12 cellular contexts compared by ENCODE assay signal in the genomic region with DNA sequence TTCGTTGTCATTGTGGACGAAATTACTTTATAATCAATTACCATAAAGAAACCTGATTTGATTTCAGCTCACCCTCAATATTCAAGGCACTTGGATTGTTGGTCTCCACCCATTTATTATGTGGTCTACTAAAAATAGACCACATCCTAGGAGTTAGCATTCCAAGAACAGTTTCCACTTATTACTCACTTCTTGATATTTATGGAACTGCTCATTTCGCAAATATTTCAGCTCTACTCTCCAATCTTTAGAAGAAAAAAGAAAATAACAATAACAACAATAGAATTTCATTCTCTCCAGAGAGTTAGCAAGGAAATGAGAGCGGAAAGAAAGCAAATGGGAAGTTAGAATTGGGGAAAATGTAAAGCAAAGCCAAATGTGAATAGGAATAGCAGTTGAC. TPM values are rescaled to one million over a fixed set of nuclear protein-coding genes. Genes with fewer than 3 reads are reported as not detected.
A peak's percentile ranks its signal among the peaks of the same experiment; 100 is the strongest.
DNase-seq lines count a peak whose midpoint lies in the region; ATAC-seq and TF ChIP-seq lines count a peak whose summit lies in the region.
"Had no signal": no experiment of that assay in that cellular context is flagged by ENCODE, and none has a peak within 500 bp of the region (broad histone marks: within the 10 kb centered on the region; RNA-seq: fewer than 3 reads in every experiment).

No MANE protein-coding gene starts in this region.

- no peak overlapping the region for H3K4me3 ChIP-seq in AG04449 (ENCODE audit: low read depth, low read length)
- H3K4me3 ChIP-seq in cardiac fibroblast (replicated peaks in 1 of 2; ENCODE audit: low read depth in 2 of 2, low read length in 2 of 2) = no peak overlapping the region
- no peak overlapping the region for H3K4me3 ChIP-seq in left lung
- H3K4me3 ChIP-seq: lung, spleen had no signal

- no peaks in the 10 kb centered on the region for H3K4me1 ChIP-seq in left lung
- H3K4me1 ChIP-seq: spleen had no signal

- CTCF ChIA-PET in AG04449 (lab: Yijun Ruan, JAX) = interaction anchor here (1.1 to 9.8 kb wide), 5 partner anchors 13 to 309 kb away, joined by 4 to 425 read pairs (median 4); no protein-coding TSS in a partner anchor

- intact Hi-C loops in left lung (cut with DNase I) = no loop called here
- intact Hi-C loops in head of caudate nucleus (cut with DNase I) = loop anchor here (5.0 to 10.0 kb wide), 5 partner anchors 95 to 1898 kb away; a partner anchor contains a TSS

- POLR2A ChIA-PET in AG04449 (lab: Yijun Ruan, JAX) = interaction anchor here (1.4 kb wide), 1 partner anchor 111 kb away, joined by 3 read pairs; no protein-coding TSS in a partner anchor

- H3K27me3 ChIP-seq in left lung = no peaks in the 10 kb centered on the region
- H3K27me3 ChIP-seq: spleen had no signal

- H3K9me3 ChIP-seq in left lung = no peaks in the 10 kb centered on the region
- H3K9me3 ChIP-seq: spleen had no signal

- H3K27ac ChIP-seq in left lung = no peak overlapping the region
- H3K27ac ChIP-seq: spleen had no signal

- ATAC-seq in left lung (peak; percentile 39), HG03139 (IDR thresholded peaks at IDR 0.05; ENCODE audit: unreplicated experiment) (no peak)

- no peak for TF ChIP-seq CTCF in AG04449 (IDR thresholded peaks at IDR 0.05; ENCODE audit: insufficient read depth, low read length, missing control alignments)
- no peak for TF ChIP-seq CTCF in cardiac fibroblast (IDR thresholded peaks at IDR 0.05; ENCODE audit: low read depth, low read length)
- no peak for TF ChIP-seq CTCF in left lung (IDR thresholded peaks at IDR 0.05)

- DNase-seq in AG04449 (ENCODE audit: low read depth, low spot score) = peak; percentile 50
- peak; percentile 93 for DNase-seq in LHCN-M2 (ENCODE audit: low read depth)
- peak; percentile 82 to 93 for DNase-seq in cardiac fibroblast (ENCODE audit: low read depth in 2 of 2)
- no peak for DNase-seq in left lung
- DNase-seq in head of caudate nucleus = no peak
- no peak for DNase-seq in activated CD4-positive, CD25-positive, alpha-beta regulatory T cell treated with anti-CD3 and anti-CD28 coated beads, Interleukin-2, amount 50 U/mL, for 72 hours
- no peak for DNase-seq in GOT3 (lab: John Stamatoyannopoulos, UW)
- DNase-seq: effector memory CD4-positive, alpha-beta T cell; NCI-H82; spleen had no signal

- H3K36me3 ChIP-seq in left lung = no peaks in the 10 kb centered on the region
- H3K36me3 ChIP-seq: spleen had no signal

RNA-seq across cellular contexts. Expression of a gene that starts 26.2 kb away (rescaled TPM):
- 76.8 and 119 TPM in 2 replicates for total RNA-seq in LHCN-M2 (2014; rRNA removed)
- polyA plus RNA-seq in LHCN-M2 (2012) = 131 TPM
- total RNA-seq in left lung = 10 to 100 TPM; 72.7 to 75.7 TPM

Comparison
In these comparisons a context has a peak if more than half of its experiments do, and no peak if none do; other contexts are left out.
1. DNase-seq: peak in AG04449 (single experiment), LHCN-M2 (single experiment) and cardiac fibroblast (2 of 2); none in left lung (0 of 2), head of caudate nucleus (0 of 42), activated CD4-positive, CD25-positive, alpha-beta regulatory T cell treated with anti-CD3 and anti-CD28 coated beads, Interleukin-2, amount 50 U/mL, for 72 hours (single experiment) and GOT3 (single experiment).